ENCODE assay signal across 9 cellular contexts in genomic region chr11:118263694-118264567, GRCh38. TPM values are rescaled to one million over a fixed set of nuclear protein-coding genes. Genes with fewer than 3 reads are reported as not detected.
DNase-seq lines count a peak whose midpoint lies in the region; ATAC-seq and TF ChIP-seq lines count a peak whose summit lies in the region.
"Had no signal": no experiment of that assay in that cellular context is flagged by ENCODE, and none has a peak within 500 bp of the region (broad histone marks: within the 10 kb centered on the region; RNA-seq: fewer than 3 reads in every experiment).

Gene MPZL2, minus strand, starts transcription at chr11:118264297. Its CDS starts 144 bp downstream, at chr11:118264153.

- TF ChIP-seq CTCF in activated B cell treated with CpG ODN at 0.5 μM for 24 hours (IDR thresholded peaks at IDR 0.05), result no peak
- TF ChIP-seq CTCF in parathyroid adenoma (IDR thresholded peaks at IDR 0.05), result no peak

- peak; percentile 44 for DNase-seq in SIG-M5 treated with dmso at 0.1 percent for 504 hours (lab: John Stamatoyannopoulos, UW; ENCODE audit: unreplicated experiment)
- no peak for DNase-seq in SIG-M5 (lab: John Stamatoyannopoulos, UW)
- DNase-seq in activated B cell treated with CpG ODN at 0.5 μM for 24 hours, result no peak
- no peak for DNase-seq in glomerular endothelial cell (ENCODE audit: extremely low read depth, low read depth, low spot score)
- DNase-seq in NCI-H524 (lab: John Stamatoyannopoulos, UW), result no peak

- H3K79me2 ChIP-seq in parathyroid adenoma, result no peaks in the 10 kb centered on the region

- H3K27ac Mint-ChIP-seq in activated B cell treated with CpG ODN at 0.5 μM for 24 hours, result no peak within 1 kb of the TSS

- peak within 1 kb of the TSS; percentile 89 for H3K27ac ChIP-seq in parathyroid adenoma
- H3K27ac ChIP-seq: BLaER1 had no signal

- POLR2A ChIA-PET in activated B cell treated with CpG ODN at 0.5 μM for 24 hours (lab: Charles Lee), result interaction anchor here (1.2 kb wide), 2 partner anchors 48 to 50 kb away, joined by 3 read pairs; no protein-coding TSS in a partner anchor

- no peaks in the 10 kb centered on the region for H3K9me3 ChIP-seq in parathyroid adenoma (ENCODE audit: control insufficient read depth, low read length)
- H3K9me3 ChIP-seq: BLaER1 had no signal

- CTCF ChIA-PET in activated B cell treated with CpG ODN at 0.5 μM for 24 hours (lab: Charles Lee), result interaction anchor here (1.0 to 3.9 kb wide), 3 partner anchors 12 to 65 kb away, joined by 3 to 18 read pairs (median 4); no protein-coding TSS in a partner anchor

- H3K9me3 Mint-ChIP-seq in activated B cell treated with CpG ODN at 0.5 μM for 24 hours, result peaks cover 3% of the 10 kb centered on the region

- H2AFZ ChIP-seq in parathyroid adenoma, result peak within 1 kb of the TSS; percentile 76

- H3K9ac ChIP-seq in parathyroid adenoma, result peak within 1 kb of the TSS; percentile 46
- H3K9ac ChIP-seq: BLaER1 had no signal

- H3K36me3 ChIP-seq in parathyroid adenoma (ENCODE audit: control insufficient read depth, insufficient read depth, low read length), result no peaks in the 10 kb centered on the region
- H3K36me3 ChIP-seq: BLaER1 had no signal

- ATAC-seq in activated B cell treated with CpG ODN at 0.5 μM for 24 hours (ENCODE audit: low read depth), result peak; percentile 68
- ATAC-seq in HG03442 (IDR thresholded peaks at IDR 0.05; ENCODE audit: unreplicated experiment), result no peak
- ATAC-seq in GM18868 (IDR thresholded peaks at IDR 0.05; ENCODE audit: unreplicated experiment), result no peak

- intact Hi-C loops in activated B cell treated with CpG ODN at 0.5 μM for 24 hours (cut with micrococcal nuclease), result loop anchor here (2.0 kb wide), 1 partner anchor 65 kb away; no protein-coding TSS in a partner anchor

- H3K27me3 Mint-ChIP-seq in activated B cell treated with CpG ODN at 0.5 μM for 24 hours, result peaks cover 47% of the 10 kb centered on the region

- H3K27me3 ChIP-seq in parathyroid adenoma (ENCODE audit: control insufficient read depth, insufficient read depth, low read length), result no peaks in the 10 kb centered on the region

- peak within 1 kb of the TSS; percentile 52 for H3K4me3 ChIP-seq in parathyroid adenoma (ENCODE audit: low read depth, low read length)
- H3K4me3 ChIP-seq: BLaER1 had no signal

- no peaks in the 10 kb centered on the region for H3K36me3 Mint-ChIP-seq in activated B cell treated with CpG ODN at 0.5 μM for 24 hours (ENCODE audit: low read depth)

- peak within 1 kb of the TSS; percentile 64 for H3K4me3 Mint-ChIP-seq in activated B cell treated with CpG ODN at 0.5 μM for 24 hours

- H3K4me1 ChIP-seq in parathyroid adenoma, result peaks cover 7% of the 10 kb centered on the region

- peaks cover 15% of the 10 kb centered on the region for H3K4me1 Mint-ChIP-seq in activated B cell treated with CpG ODN at 0.5 μM for 24 hours

- peak within 1 kb of the TSS; percentile 68 for H3K4me2 ChIP-seq in parathyroid adenoma (ENCODE audit: low read length)
- H3K4me2 ChIP-seq: BLaER1 had no signal

RNA-seq across cellular contexts. Expression of gene MPZL2, which starts in this region (rescaled TPM):
- total RNA-seq in activated B cell treated with CpG ODN at 0.5 μM for 24 hours (0.29 TPM in 1 of 2 replicates, not detected in the other), glomerular endothelial cell (9.7 and 31.9 TPM in 2 replicates)

Comparison
In these comparisons a context has a peak if more than half of its experiments do, and no peak if none do; other contexts are left out.
1. Peak in ATAC-seq in activated B cell treated with CpG ODN at 0.5 μM for 24 hours; RNA of the gene not detected or under 1 TPM.